1 cellular context compared by ENCODE assay signal in the genomic region with DNA sequence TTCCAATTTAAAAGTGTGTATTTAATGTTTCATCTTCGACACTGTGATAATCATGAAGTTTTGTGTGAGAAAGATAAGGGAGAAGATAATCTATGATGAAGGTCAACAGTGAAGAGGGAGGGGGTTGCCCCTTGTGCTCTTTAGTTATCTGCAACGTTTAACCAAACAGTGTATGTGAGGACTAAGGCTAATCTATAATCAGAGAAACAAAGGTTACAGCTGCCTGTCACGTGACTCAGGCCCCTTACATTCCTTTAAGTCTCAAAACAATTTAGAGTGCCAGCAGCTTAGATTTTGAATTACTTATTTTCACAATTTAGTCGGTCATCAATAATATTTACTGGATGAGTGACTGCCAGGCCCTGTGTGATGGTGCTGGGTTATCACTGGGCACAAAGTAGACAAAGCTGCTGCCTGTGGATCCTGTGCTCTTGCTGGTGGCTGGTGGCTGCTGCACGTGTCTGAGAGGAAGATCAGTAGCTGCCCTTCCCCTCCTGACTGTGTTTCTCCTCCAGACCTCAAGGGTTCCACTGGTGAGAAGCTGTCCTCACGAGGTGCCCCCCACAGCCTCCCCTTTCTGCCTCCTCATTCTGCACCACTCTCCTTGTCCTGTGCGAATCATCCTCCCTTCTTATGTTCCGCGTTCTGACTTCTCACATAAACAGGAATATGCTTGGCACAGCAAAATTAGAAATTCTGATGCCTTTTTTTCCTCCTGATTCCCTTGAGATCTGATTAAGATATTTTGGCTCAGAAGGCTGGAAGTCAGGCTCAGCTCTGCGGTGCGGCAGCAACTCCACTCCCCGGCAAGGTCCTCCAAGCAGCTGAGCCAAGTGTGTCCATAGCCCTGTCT.
TF ChIP-seq lines count a peak whose summit lies in the region.

No MANE protein-coding gene starts in this region.

TF ChIP-seq in HepG2, 621 proteins besides CTCF, POLR2A, EP300 and RAD21 (continued from another document and continues in another):
- TF ChIP-seq, protein P1, sequence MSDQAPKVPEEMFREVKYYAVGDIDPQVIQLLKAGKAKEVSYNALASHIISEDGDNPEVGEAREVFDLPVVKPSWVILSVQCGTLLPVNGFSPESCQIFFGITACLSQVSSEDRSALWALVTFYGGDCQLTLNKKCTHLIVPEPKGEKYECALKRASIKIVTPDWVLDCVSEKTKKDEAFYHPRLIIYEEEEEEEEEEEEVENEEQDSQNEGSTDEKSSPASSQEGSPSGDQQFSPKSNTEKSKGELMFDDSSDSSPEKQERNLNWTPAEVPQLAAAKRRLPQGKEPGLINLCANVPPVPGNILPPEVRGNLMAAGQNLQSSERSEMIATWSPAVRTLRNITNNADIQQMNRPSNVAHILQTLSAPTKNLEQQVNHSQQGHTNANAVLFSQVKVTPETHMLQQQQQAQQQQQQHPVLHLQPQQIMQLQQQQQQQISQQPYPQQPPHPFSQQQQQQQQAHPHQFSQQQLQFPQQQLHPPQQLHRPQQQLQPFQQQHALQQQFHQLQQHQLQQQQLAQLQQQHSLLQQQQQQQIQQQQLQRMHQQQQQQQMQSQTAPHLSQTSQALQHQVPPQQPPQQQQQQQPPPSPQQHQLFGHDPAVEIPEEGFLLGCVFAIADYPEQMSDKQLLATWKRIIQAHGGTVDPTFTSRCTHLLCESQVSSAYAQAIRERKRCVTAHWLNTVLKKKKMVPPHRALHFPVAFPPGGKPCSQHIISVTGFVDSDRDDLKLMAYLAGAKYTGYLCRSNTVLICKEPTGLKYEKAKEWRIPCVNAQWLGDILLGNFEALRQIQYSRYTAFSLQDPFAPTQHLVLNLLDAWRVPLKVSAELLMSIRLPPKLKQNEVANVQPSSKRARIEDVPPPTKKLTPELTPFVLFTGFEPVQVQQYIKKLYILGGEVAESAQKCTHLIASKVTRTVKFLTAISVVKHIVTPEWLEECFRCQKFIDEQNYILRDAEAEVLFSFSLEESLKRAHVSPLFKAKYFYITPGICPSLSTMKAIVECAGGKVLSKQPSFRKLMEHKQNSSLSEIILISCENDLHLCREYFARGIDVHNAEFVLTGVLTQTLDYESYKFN (CRISPR knock-in tag; conservative IDR thresholded peaks at IDR 0.05), result peak; percentile 94
- TF ChIP-seq SATB2 (CRISPR knock-in tag; IDR thresholded peaks at IDR 0.05) (no peak), ZFP41 (CRISPR knock-in tag; IDR thresholded peaks at IDR 0.05; ENCODE audit: borderline replicate concordance) (no peak), ZNF570 (CRISPR knock-in tag; IDR thresholded peaks at IDR 0.05; ENCODE audit: borderline replicate concordance) (no peak), CREB1 (IDR thresholded peaks at IDR 0.05) (no peak), CREB1 (CRISPR knock-in tag; IDR thresholded peaks at IDR 0.05) (no peak), ETV6 (CRISPR knock-in tag; conservative IDR thresholded peaks at IDR 0.05) (no peak), ZNF615 (CRISPR knock-in tag; IDR thresholded peaks at IDR 0.05; ENCODE audit: borderline replicate concordance) (no peak), SPEN (CRISPR knock-in tag; IDR thresholded peaks at IDR 0.05; ENCODE audit: low read depth) (no peak), HMG20B (CRISPR knock-in tag; conservative IDR thresholded peaks at IDR 0.05) (peak; percentile 63; the same call in 1 of the 2 replicates), TBX3 (IDR thresholded peaks at IDR 0.05; ENCODE audit: borderline replicate concordance) (no peak), FOXM1 (CRISPR knock-in tag; IDR thresholded peaks at IDR 0.05) (no peak), SIX1 (CRISPR knock-in tag; IDR thresholded peaks at IDR 0.05; ENCODE audit: borderline replicate concordance) (peak; percentile 70; the same call in 1 of the 2 replicates), ZNF788 (CRISPR knock-in tag; IDR thresholded peaks at IDR 0.05; ENCODE audit: borderline replicate concordance) (no peak), CC2D1A (CRISPR knock-in tag; IDR thresholded peaks at IDR 0.05) (no peak), MAFK (conservative IDR thresholded peaks at IDR 0.05 in 1 of 2, IDR thresholded peaks at IDR 0.05 in 1 of 2; ENCODE audit: low read length in 2 of 2) (peak; percentile 74 to 86), TGIF2 (CRISPR knock-in tag; IDR thresholded peaks at IDR 0.05) (no peak), ZNF138 (CRISPR knock-in tag; IDR thresholded peaks at IDR 0.05; ENCODE audit: low read depth) (no peak), NRL (CRISPR knock-in tag; IDR thresholded peaks at IDR 0.05; ENCODE audit: borderline replicate concordance) (no peak), YY1 (IDR thresholded peaks at IDR 0.05; ENCODE audit: insufficient read depth, insufficient replicate concordance, low read depth, low read length) (no peak), ZFP36 (IDR thresholded peaks at IDR 0.05; ENCODE audit: borderline replicate concordance, low read depth, low read length, partially characterized antibody) (no peak), TCF12 (IDR thresholded peaks at IDR 0.05) (no peak), TCF12 (CRISPR knock-in tag; IDR thresholded peaks at IDR 0.05) (no peak), ELF3 (CRISPR knock-in tag; IDR thresholded peaks at IDR 0.05) (no peak), ZNF501 (CRISPR knock-in tag; IDR thresholded peaks at IDR 0.05) (no peak), NCOA2 (CRISPR knock-in tag; IDR thresholded peaks at IDR 0.05) (peak; percentile 84)
- TF ChIP-seq, protein P2, sequence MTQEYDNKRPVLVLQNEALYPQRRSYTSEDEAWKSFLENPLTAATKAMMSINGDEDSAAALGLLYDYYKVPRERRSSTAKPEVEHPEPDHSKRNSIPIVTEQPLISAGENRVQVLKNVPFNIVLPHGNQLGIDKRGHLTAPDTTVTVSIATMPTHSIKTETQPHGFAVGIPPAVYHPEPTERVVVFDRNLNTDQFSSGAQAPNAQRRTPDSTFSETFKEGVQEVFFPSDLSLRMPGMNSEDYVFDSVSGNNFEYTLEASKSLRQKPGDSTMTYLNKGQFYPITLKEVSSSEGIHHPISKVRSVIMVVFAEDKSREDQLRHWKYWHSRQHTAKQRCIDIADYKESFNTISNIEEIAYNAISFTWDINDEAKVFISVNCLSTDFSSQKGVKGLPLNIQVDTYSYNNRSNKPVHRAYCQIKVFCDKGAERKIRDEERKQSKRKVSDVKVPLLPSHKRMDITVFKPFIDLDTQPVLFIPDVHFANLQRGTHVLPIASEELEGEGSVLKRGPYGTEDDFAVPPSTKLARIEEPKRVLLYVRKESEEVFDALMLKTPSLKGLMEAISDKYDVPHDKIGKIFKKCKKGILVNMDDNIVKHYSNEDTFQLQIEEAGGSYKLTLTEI (CRISPR knock-in tag; conservative IDR thresholded peaks at IDR 0.05), result no peak
- TF ChIP-seq, protein P3, sequence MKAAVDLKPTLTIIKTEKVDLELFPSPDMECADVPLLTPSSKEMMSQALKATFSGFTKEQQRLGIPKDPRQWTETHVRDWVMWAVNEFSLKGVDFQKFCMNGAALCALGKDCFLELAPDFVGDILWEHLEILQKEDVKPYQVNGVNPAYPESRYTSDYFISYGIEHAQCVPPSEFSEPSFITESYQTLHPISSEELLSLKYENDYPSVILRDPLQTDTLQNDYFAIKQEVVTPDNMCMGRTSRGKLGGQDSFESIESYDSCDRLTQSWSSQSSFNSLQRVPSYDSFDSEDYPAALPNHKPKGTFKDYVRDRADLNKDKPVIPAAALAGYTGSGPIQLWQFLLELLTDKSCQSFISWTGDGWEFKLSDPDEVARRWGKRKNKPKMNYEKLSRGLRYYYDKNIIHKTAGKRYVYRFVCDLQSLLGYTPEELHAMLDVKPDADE (CRISPR knock-in tag; IDR thresholded peaks at IDR 0.05), result no peak
- TF ChIP-seq, protein P4, sequence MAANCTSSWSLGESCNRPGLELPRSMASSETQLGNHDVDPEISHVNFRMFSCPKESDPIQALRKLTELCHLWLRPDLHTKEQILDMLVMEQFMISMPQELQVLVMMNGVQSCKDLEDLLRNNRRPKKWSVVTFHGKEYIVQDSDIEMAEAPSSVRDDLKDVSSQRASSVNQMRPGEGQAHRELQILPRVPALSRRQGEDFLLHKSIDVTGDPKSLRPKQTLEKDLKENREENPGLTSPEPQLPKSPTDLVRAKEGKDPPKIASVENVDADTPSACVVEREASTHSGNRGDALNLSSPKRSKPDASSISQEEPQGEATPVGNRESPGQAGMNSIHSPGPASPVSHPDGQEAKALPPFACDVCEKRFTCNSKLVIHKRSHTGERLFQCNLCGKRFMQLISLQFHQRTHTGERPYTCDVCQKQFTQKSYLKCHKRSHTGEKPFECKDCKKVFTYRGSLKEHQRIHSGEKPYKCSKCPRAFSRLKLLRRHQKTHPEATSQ (CRISPR knock-in tag; IDR thresholded peaks at IDR 0.05; ENCODE audit: borderline replicate concordance), result no peak
- TF ChIP-seq, protein P5, sequence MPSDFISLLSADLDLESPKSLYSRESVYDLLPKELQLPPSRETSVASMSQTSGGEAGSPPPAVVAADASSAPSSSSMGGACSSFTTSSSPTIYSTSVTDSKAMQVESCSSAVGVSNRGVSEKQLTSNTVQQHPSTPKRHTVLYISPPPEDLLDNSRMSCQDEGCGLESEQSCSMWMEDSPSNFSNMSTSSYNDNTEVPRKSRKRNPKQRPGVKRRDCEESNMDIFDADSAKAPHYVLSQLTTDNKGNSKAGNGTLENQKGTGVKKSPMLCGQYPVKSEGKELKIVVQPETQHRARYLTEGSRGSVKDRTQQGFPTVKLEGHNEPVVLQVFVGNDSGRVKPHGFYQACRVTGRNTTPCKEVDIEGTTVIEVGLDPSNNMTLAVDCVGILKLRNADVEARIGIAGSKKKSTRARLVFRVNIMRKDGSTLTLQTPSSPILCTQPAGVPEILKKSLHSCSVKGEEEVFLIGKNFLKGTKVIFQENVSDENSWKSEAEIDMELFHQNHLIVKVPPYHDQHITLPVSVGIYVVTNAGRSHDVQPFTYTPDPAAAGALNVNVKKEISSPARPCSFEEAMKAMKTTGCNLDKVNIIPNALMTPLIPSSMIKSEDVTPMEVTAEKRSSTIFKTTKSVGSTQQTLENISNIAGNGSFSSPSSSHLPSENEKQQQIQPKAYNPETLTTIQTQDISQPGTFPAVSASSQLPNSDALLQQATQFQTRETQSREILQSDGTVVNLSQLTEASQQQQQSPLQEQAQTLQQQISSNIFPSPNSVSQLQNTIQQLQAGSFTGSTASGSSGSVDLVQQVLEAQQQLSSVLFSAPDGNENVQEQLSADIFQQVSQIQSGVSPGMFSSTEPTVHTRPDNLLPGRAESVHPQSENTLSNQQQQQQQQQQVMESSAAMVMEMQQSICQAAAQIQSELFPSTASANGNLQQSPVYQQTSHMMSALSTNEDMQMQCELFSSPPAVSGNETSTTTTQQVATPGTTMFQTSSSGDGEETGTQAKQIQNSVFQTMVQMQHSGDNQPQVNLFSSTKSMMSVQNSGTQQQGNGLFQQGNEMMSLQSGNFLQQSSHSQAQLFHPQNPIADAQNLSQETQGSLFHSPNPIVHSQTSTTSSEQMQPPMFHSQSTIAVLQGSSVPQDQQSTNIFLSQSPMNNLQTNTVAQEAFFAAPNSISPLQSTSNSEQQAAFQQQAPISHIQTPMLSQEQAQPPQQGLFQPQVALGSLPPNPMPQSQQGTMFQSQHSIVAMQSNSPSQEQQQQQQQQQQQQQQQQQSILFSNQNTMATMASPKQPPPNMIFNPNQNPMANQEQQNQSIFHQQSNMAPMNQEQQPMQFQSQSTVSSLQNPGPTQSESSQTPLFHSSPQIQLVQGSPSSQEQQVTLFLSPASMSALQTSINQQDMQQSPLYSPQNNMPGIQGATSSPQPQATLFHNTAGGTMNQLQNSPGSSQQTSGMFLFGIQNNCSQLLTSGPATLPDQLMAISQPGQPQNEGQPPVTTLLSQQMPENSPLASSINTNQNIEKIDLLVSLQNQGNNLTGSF (CRISPR knock-in tag; IDR thresholded peaks at IDR 0.05), result no peak
- TF ChIP-seq, protein P6, sequence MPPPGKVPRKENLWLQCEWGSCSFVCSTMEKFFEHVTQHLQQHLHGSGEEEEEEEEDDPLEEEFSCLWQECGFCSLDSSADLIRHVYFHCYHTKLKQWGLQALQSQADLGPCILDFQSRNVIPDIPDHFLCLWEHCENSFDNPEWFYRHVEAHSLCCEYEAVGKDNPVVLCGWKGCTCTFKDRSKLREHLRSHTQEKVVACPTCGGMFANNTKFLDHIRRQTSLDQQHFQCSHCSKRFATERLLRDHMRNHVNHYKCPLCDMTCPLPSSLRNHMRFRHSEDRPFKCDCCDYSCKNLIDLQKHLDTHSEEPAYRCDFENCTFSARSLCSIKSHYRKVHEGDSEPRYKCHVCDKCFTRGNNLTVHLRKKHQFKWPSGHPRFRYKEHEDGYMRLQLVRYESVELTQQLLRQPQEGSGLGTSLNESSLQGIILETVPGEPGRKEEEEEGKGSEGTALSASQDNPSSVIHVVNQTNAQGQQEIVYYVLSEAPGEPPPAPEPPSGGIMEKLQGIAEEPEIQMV (CRISPR knock-in tag; IDR thresholded peaks at IDR 0.05; ENCODE audit: low read depth), result no peak
- TF ChIP-seq, protein P7, sequence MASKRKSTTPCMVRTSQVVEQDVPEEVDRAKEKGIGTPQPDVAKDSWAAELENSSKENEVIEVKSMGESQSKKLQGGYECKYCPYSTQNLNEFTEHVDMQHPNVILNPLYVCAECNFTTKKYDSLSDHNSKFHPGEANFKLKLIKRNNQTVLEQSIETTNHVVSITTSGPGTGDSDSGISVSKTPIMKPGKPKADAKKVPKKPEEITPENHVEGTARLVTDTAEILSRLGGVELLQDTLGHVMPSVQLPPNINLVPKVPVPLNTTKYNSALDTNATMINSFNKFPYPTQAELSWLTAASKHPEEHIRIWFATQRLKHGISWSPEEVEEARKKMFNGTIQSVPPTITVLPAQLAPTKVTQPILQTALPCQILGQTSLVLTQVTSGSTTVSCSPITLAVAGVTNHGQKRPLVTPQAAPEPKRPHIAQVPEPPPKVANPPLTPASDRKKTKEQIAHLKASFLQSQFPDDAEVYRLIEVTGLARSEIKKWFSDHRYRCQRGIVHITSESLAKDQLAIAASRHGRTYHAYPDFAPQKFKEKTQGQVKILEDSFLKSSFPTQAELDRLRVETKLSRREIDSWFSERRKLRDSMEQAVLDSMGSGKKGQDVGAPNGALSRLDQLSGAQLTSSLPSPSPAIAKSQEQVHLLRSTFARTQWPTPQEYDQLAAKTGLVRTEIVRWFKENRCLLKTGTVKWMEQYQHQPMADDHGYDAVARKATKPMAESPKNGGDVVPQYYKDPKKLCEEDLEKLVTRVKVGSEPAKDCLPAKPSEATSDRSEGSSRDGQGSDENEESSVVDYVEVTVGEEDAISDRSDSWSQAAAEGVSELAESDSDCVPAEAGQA (IDR thresholded peaks at IDR 0.05; ENCODE audit: low read depth), result no peak
- TF ChIP-seq, protein P7 (CRISPR knock-in tag; IDR thresholded peaks at IDR 0.05; ENCODE audit: borderline replicate concordance), result no peak
